In genomic region chr17:75753193-75753513, GRCh38 we compare ENCODE assay signal across 9 cellular contexts. TPM values are rescaled to one million over a fixed set of nuclear protein-coding genes. Genes with fewer than 3 reads are reported as not detected.
DNase-seq lines count a peak whose midpoint lies in the region; ATAC-seq, FAIRE-seq and TF ChIP-seq lines count a peak whose summit lies in the region.
"Had no signal": no experiment of that assay in that cellular context is flagged by ENCODE, and none has a peak within 500 bp of the region (broad histone marks: within the 10 kb centered on the region; RNA-seq: fewer than 3 reads in every experiment).

No MANE protein-coding gene starts in this region.

- POLR2A ChIA-PET in CD4-positive, alpha-beta memory T cell (lab: Charles Lee; ENCODE audit: partially characterized antibody), result interaction anchor here (0.6 to 2.9 kb wide), 22 partner anchors 9 to 297 kb away, joined by 3 to 117 read pairs (median 5); partner anchors contain the start of genes GALK1, MRPL38, RECQL5 and SAP30BP

- H2AFZ ChIP-seq in MM.1S (ENCODE audit: low read length), result peak overlapping the region; percentile 94

- H3K4me3 ChIP-seq in CD4-positive, alpha-beta memory T cell (ENCODE audit: low read length in 2 of 2), result peak overlapping the region in 1 of 2 donors; percentile 38
- H3K4me3 ChIP-seq in MM.1S (ENCODE audit: low read length), result peak overlapping the region; percentile 74
- H3K4me3 ChIP-seq in pancreas, result peak overlapping the region; percentile 15 to 53 (median 26)

- H3K9me3 ChIP-seq in CD4-positive, alpha-beta memory T cell (ENCODE audit: control insufficient read depth in 1 of 2, low read length in 2 of 2), result no peaks in the 10 kb centered on the region
- H3K9me3 ChIP-seq in MM.1S (replicated peaks; ENCODE audit: insufficient read depth, low read length), result no peaks in the 10 kb centered on the region
- H3K9me3 ChIP-seq in pancreas, result no peaks in the 10 kb centered on the region

- H3F3A ChIP-seq in MM.1S (ENCODE audit: insufficient read depth, low read length), result no peaks in the 10 kb centered on the region

- FAIRE-seq in pancreas (lab: Jason Lieb, UNC) (no peak), HTR-8/SVneo (lab: Jason Lieb, UNC) (no peak)

- H3K4me1 Mint-ChIP-seq in CD4-positive, alpha-beta memory T cell, result peaks cover 8 to 27% (median 18%) of the 10 kb centered on the region in 4 donors
- H3K4me1 Mint-ChIP-seq in effector memory CD8-positive, alpha-beta T cell (ENCODE audit: low read depth in 2 of 2), result peaks cover 16 to 17% of the 10 kb centered on the region in 2 donors

- 70 to 74% methylated on average over 14 of the region's 14 CpGs for WGBS in pancreas, 2 donors

- no peak for ATAC-seq in effector memory CD8-positive, alpha-beta T cell (replicated peaks)
- ATAC-seq in pancreas (no peak), GM19035 (IDR thresholded peaks at IDR 0.05; ENCODE audit: unreplicated experiment) (no peak)

- H4K20me1 ChIP-seq in MM.1S (ENCODE audit: insufficient read depth, low read length), result no peaks in the 10 kb centered on the region

- peaks cover 22% of the 10 kb centered on the region for H3K4me1 ChIP-seq in CD4-positive, alpha-beta memory T cell (ENCODE audit: insufficient read depth, low read length)
- H3K4me1 ChIP-seq in MM.1S (ENCODE audit: low read length), result peaks cover 6% of the 10 kb centered on the region
- H3K4me1 ChIP-seq in pancreas, result no peaks in the 10 kb centered on the region

- peak overlapping the region; percentile 11 for H3K27ac ChIP-seq in CD4-positive, alpha-beta memory T cell (ENCODE audit: low read depth, low read length)
- H3K27ac ChIP-seq in MM.1S (ENCODE audit: low read length) (no peak overlapping the region), pancreas (peak overlapping the region in 1 of 4 donors; percentile 41)

- peak overlapping the region; percentile 94 for H3K4me2 ChIP-seq in MM.1S (ENCODE audit: low read depth, low read length)

- CTCF ChIA-PET in CD4-positive, alpha-beta memory T cell (lab: Charles Lee; ENCODE audit: partially characterized antibody), result interaction anchor here (0.6 to 12.5 kb wide), 47 partner anchors 8 to 326 kb away, joined by 3 to 326 read pairs (median 5); partner anchors contain the start of genes FBF1, GALK1, RECQL5 and SAP30BP

- H3K9me3 Mint-ChIP-seq in CD4-positive, alpha-beta memory T cell, result no peaks in the 10 kb centered on the region
- no peaks in the 10 kb centered on the region for H3K9me3 Mint-ChIP-seq in effector memory CD8-positive, alpha-beta T cell

- TF ChIP-seq CTCF in MM.1S (IDR thresholded peaks at IDR 0.05; ENCODE audit: low read length) (no peak), pancreas (IDR thresholded peaks at IDR 0.05) (no peak)

- no peaks in the 10 kb centered on the region for H3K36me3 ChIP-seq in CD4-positive, alpha-beta memory T cell (ENCODE audit: insufficient read depth, low read length)
- H3K36me3 ChIP-seq in MM.1S (replicated peaks; ENCODE audit: insufficient read depth, low read length), result no peaks in the 10 kb centered on the region
- H3K36me3 ChIP-seq in pancreas, result no peaks in the 10 kb centered on the region

- intact Hi-C loops in CD4-positive, alpha-beta memory T cell (cut with micrococcal nuclease), result loop anchor here (1.0 to 5.0 kb wide), 4 partner anchors 12 to 254 kb away; partner anchors contain the start of gene GALK1
- intact Hi-C loops in pancreas (cut with DNase I), result loop anchor here in 1 of 3 donors (5.0 kb wide), 2 partner anchors 81 to 126 kb away; no protein-coding TSS in a partner anchor

- no peak for DNase-seq in CD4-positive, alpha-beta memory T cell
- DNase-seq in MM.1S (no peak), pancreas (no peak), putamen (ENCODE audit: low spot score) (no peak), HTR-8/SVneo (ENCODE audit: insufficient read length, low spot score) (no peak)
- no peak for DNase-seq in effector memory CD8-positive, alpha-beta T cell
- DNase-seq in activated effector memory CD4-positive, alpha-beta T cell treated with anti-CD3 and anti-CD28 coated beads, Interleukin-2, amount 50 U/mL, for 16 hours, result no peak
- DNase-seq: NCI-H1436 had no signal

- no peaks in the 10 kb centered on the region for H3K79me2 ChIP-seq in MM.1S (ENCODE audit: low read length)

- H3K27me3 ChIP-seq in CD4-positive, alpha-beta memory T cell (ENCODE audit: insufficient read depth, low read length), result no peaks in the 10 kb centered on the region
- H3K27me3 ChIP-seq in MM.1S (replicated peaks; ENCODE audit: insufficient read depth, low read length) (no peaks in the 10 kb centered on the region), pancreas (no peaks in the 10 kb centered on the region)

- peak overlapping the region; percentile 83 for H3K9ac ChIP-seq in MM.1S (ENCODE audit: low read length)

- no peaks in the 10 kb centered on the region for H3K36me3 Mint-ChIP-seq in CD4-positive, alpha-beta memory T cell
- H3K36me3 Mint-ChIP-seq in effector memory CD8-positive, alpha-beta T cell (ENCODE audit: insufficient read depth), result peaks cover 3% of the 10 kb centered on the region

- no peaks in the 10 kb centered on the region for H3K27me3 Mint-ChIP-seq in CD4-positive, alpha-beta memory T cell
- no peaks in the 10 kb centered on the region for H3K27me3 Mint-ChIP-seq in effector memory CD8-positive, alpha-beta T cell

- H3K27ac Mint-ChIP-seq in CD4-positive, alpha-beta memory T cell, result peak overlapping the region in 2 of 7 donors; percentile 36 to 60
- peak overlapping the region in 1 of 2 donors; percentile 51 for H3K27ac Mint-ChIP-seq in effector memory CD8-positive, alpha-beta T cell

- no peaks in the 10 kb centered on the region for H3K9me2 ChIP-seq in MM.1S (replicated peaks; ENCODE audit: insufficient read depth, low read length)

- peak overlapping the region; percentile 58 to 80 (median 72) for H3K4me3 Mint-ChIP-seq in CD4-positive, alpha-beta memory T cell
- peak overlapping the region; percentile 70 to 72 for H3K4me3 Mint-ChIP-seq in effector memory CD8-positive, alpha-beta T cell

RNA-seq across cellular contexts. Expression of gene GALK1, which starts 11.8 kb away (rescaled TPM):
- 10 to 100 TPM; 25.7 to 25.9 TPM for total RNA-seq in CD4-positive, alpha-beta memory T cell
- polyA plus RNA-seq in CD4-positive, alpha-beta memory T cell, result 10 to 100 TPM; 17.5 to 18.1 TPM
- total RNA-seq in pancreas, result 10 to 100 TPM; 18.0 to 23.2 (median 19.6) TPM
- 10 to 100 TPM; 25.5 to 29.8 TPM for polyA plus RNA-seq in pancreas

RNA-seq across cellular contexts. Expression of gene UNK, which starts 31.5 kb away (rescaled TPM):
- total RNA-seq in CD4-positive, alpha-beta memory T cell, result 10 to 100 TPM; 45.8 to 48.1 TPM
- polyA plus RNA-seq in CD4-positive, alpha-beta memory T cell, result 10 to 100 TPM; 22.2 to 22.9 TPM
- total RNA-seq in pancreas, result 10 to 100 TPM; 12.8 to 18.0 (median 14.0) TPM
- 10 to 100 TPM; 28.7 to 28.9 TPM for polyA plus RNA-seq in pancreas

RNA-seq across cellular contexts. Expression of gene ITGB4, which starts 31.9 kb away (rescaled TPM):
- total RNA-seq in CD4-positive, alpha-beta memory T cell, result 1 to 10 TPM in 1 of 2 experiments, under 1 TPM in 1; 0.67 to 1.2 TPM
- polyA plus RNA-seq in CD4-positive, alpha-beta memory T cell, result under 1 TPM; 0.25 to 0.91 TPM
- 10 to 100 TPM; 16.4 to 50.5 (median 20.3) TPM for total RNA-seq in pancreas
- 10 to 100 TPM; 23.0 to 25.2 TPM for polyA plus RNA-seq in pancreas

Comparison
In these comparisons a context has a peak if more than half of its experiments do, and no peak if none do; other contexts are left out.
1. RNA of gene ITGB4, which starts 31.9 kb away (total RNA-seq): 16.4 to 50.5 TPM in pancreas; 0.67 to 1.2 TPM in CD4-positive, alpha-beta memory T cell; every median in the first group is over 4 times any median in the second.